ENCODE assay signal across 17 cellular contexts in the genomic region with DNA sequence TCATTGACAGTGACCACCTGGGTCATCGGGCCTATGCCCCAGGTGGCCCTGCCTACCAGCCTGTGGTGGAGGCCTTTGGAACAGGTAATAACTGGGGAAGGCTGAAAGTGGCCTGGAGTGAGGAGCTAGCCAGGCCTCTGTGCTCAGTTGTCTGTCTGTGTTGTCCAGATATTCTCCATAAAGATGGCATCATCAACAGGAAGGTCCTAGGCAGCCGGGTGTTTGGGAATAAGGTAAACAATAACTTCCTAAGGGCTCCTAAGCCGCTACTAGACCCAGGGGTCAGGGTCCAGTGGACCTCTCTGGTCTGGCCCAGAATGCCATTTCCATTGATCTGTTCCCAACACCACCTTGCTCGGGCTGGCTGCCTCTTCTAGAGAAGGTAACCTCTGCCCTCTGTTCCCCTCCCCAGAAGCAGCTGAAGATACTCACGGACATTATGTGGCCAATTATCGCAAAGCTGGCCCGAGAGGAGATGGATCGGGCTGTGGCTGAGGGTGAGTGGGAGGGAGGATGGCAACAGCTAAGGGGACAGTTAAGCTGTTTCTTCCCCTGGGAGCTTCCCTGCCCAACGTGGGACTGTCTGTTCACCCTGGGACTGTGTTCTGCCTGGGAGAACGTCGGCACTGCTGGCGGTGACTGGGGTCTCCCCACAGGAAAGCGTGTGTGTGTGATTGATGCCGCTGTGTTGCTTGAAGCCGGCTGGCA. TPM values are rescaled to one million over a fixed set of nuclear protein-coding genes. Genes with fewer than 3 reads are reported as not detected.
A peak's percentile ranks its signal among the peaks of the same experiment; 100 is the strongest.
DNase-seq lines count a peak whose midpoint lies in the region; ATAC-seq and TF ChIP-seq lines count a peak whose summit lies in the region.
"Had no signal": no experiment of that assay in that cellular context is flagged by ENCODE, and none has a peak within 500 bp of the region (broad histone marks: within the 10 kb centered on the region; RNA-seq: fewer than 3 reads in every experiment).

No MANE protein-coding gene starts in this region.

- H3K4me1 ChIP-seq in GM23338 (ENCODE audit: insufficient read depth), result peaks cover 19% of the 10 kb centered on the region

- H3K4me3 Mint-ChIP-seq in activated CD4-positive, alpha-beta T cell treated with anti-CD3 and anti-CD28 coated beads, Interleukin-2, amount 10 ng/mL, durations not matched to agents 7 days and 5 days, result no peak overlapping the region
- H3K4me3 Mint-ChIP-seq in GM23338 (peak overlapping the region; percentile 12; the same call in 1 of the 3 replicates), brain (peak overlapping the region in 4 of 5 experiments; percentile 60 to 91 (median 70)), neural crest cell (peak overlapping the region; percentile 75)

- POLR2A ChIA-PET in activated CD4-positive, alpha-beta T cell treated with anti-CD3 and anti-CD28 coated beads, Interleukin-2, amount 10 ng/mL, durations not matched to agents 7 days and 5 days (lab: Charles Lee), result interaction anchor here (0.6 kb wide), 1 partner anchor 40 kb away, joined by 3 read pairs; no protein-coding TSS in a partner anchor

- peaks cover 34% of the 10 kb centered on the region for H3F3A ChIP-seq in GM23338 (replicated peaks; ENCODE audit: low read depth)

- DNase-seq in activated CD4-positive, alpha-beta T cell treated with anti-CD3 and anti-CD28 coated beads, Interleukin-2, amount 10 ng/mL, durations not matched to agents 7 days and 5 days, result no peak
- DNase-seq in activated CD4-positive, alpha-beta T cell treated with anti-CD3 and anti-CD28 coated beads, Interleukin-2, amount 50 U/mL, for 4 hours, result no peak
- DNase-seq in GM23338 (ENCODE audit: low spot score) (no peak), neural crest cell (ENCODE audit: low read depth, low spot score) (no peak), dermis blood vessel endothelial cell (no peak), DMS 273 treated with DMSO at 0.1 percent for 48 hours (lab: John Stamatoyannopoulos, UW) (no peak)
- DNase-seq: 8988T; activated CD4-positive, alpha-beta T cell treated with anti-CD3 and anti-CD28 coated beads for 48 hours; activated effector memory CD4-positive, alpha-beta T cell treated with anti-CD3 and anti-CD28 coated beads, Interleukin-2, amount 50 U/mL, for 16 hours; GOT3; MG63; NCI-H2029; stimulated activated CD4-positive, alpha-beta T cell treated with anti-CD3 and anti-CD28 coated beads, Interleukin-15, amount 100 ng/mL, for 24 hours; T1000 had no signal

- no peak overlapping the region for H3K27ac ChIP-seq in GM23338 (ENCODE audit: low read depth)
- H3K27ac ChIP-seq: SJSA1 had no signal

- H3K79me2 ChIP-seq in GM23338 (replicated peaks; ENCODE audit: insufficient read depth), result peaks cover 27% of the 10 kb centered on the region

- H3K27me3 Mint-ChIP-seq in activated CD4-positive, alpha-beta T cell treated with anti-CD3 and anti-CD28 coated beads, Interleukin-2, amount 10 ng/mL, durations not matched to agents 7 days and 5 days, result no peaks in the 10 kb centered on the region
- H3K27me3 Mint-ChIP-seq in GM23338 (ENCODE audit: insufficient read depth, low read depth, poor library complexity), result peaks cover 13% of the 10 kb centered on the region
- H3K27me3 Mint-ChIP-seq in brain, result peaks cover 15% of the 10 kb centered on the region
- no peaks in the 10 kb centered on the region for H3K27me3 Mint-ChIP-seq in neural crest cell (ENCODE audit: low read depth)

- peaks cover 57% of the 10 kb centered on the region for H3K4me1 Mint-ChIP-seq in activated CD4-positive, alpha-beta T cell treated with anti-CD3 and anti-CD28 coated beads, Interleukin-2, amount 10 ng/mL, durations not matched to agents 7 days and 5 days
- H3K4me1 Mint-ChIP-seq in GM23338 (peaks cover 24% of the 10 kb centered on the region), brain (peaks cover 44% of the 10 kb centered on the region), neural crest cell (peaks cover 27% of the 10 kb centered on the region)

- no peak overlapping the region for H3K4me2 ChIP-seq in GM23338

- ATAC-seq in GM23338, result no peak
- ATAC-seq in HG02642 (IDR thresholded peaks at IDR 0.05; ENCODE audit: poor library complexity, unreplicated experiment), result no peak

- H4K20me1 ChIP-seq in GM23338 (replicated peaks; ENCODE audit: insufficient read depth), result no peaks in the 10 kb centered on the region

- CTCF ChIA-PET in activated CD4-positive, alpha-beta T cell treated with anti-CD3 and anti-CD28 coated beads, Interleukin-2, amount 10 ng/mL, durations not matched to agents 7 days and 5 days (lab: Charles Lee), result interaction anchor here (0.9 to 5.1 kb wide), 3 partner anchors 10 to 44 kb away, joined by 3 to 38 read pairs (median 4); a partner anchor contains a TSS

- no peak for TF ChIP-seq CTCF in GM23338 (conservative IDR thresholded peaks at IDR 0.05; ENCODE audit: low read depth in 2 of 2)
- TF ChIP-seq CTCF in brain (conservative IDR thresholded peaks at IDR 0.05), result no peak
- TF ChIP-seq CTCF in neural crest cell (conservative IDR thresholded peaks at IDR 0.05), result no peak

- no peaks in the 10 kb centered on the region for H3K27me3 ChIP-seq in GM23338 (ENCODE audit: insufficient read depth)
- H3K27me3 ChIP-seq: MG63, SJSA1 had no signal

- no peaks in the 10 kb centered on the region for H3K9me2 ChIP-seq in GM23338 (ENCODE audit: insufficient read depth)

- H3K9me3 Mint-ChIP-seq in activated CD4-positive, alpha-beta T cell treated with anti-CD3 and anti-CD28 coated beads, Interleukin-2, amount 10 ng/mL, durations not matched to agents 7 days and 5 days, result no peaks in the 10 kb centered on the region
- H3K9me3 Mint-ChIP-seq in GM23338 (no peaks in the 10 kb centered on the region), brain (no peaks in the 10 kb centered on the region), neural crest cell (no peaks in the 10 kb centered on the region)

- H3K36me3 ChIP-seq in GM23338 (ENCODE audit: insufficient read depth), result peaks cover 4% of the 10 kb centered on the region; the same call in 1 of the 2 replicates

- H3K4me3 ChIP-seq in GM23338, result no peak overlapping the region
- H3K4me3 ChIP-seq: MG63, SJSA1 had no signal

- H3K36me3 Mint-ChIP-seq in activated CD4-positive, alpha-beta T cell treated with anti-CD3 and anti-CD28 coated beads, Interleukin-2, amount 10 ng/mL, durations not matched to agents 7 days and 5 days (ENCODE audit: low read depth), result peaks cover 38% of the 10 kb centered on the region
- peaks cover 48% of the 10 kb centered on the region for H3K36me3 Mint-ChIP-seq in GM23338 (ENCODE audit: low read depth)
- H3K36me3 Mint-ChIP-seq in brain, result peaks cover 28% of the 10 kb centered on the region
- H3K36me3 Mint-ChIP-seq in neural crest cell (ENCODE audit: low read depth), result peaks cover 5% of the 10 kb centered on the region

- H2AFZ ChIP-seq in GM23338, result no peak overlapping the region

- H3K27ac Mint-ChIP-seq in activated CD4-positive, alpha-beta T cell treated with anti-CD3 and anti-CD28 coated beads, Interleukin-2, amount 10 ng/mL, durations not matched to agents 7 days and 5 days, result peak overlapping the region; percentile 19
- H3K27ac Mint-ChIP-seq in GM23338 (no peak overlapping the region), brain (peak overlapping the region in 1 of 5 experiments; percentile 63), neural crest cell (ENCODE audit: unreplicated experiment) (no peak overlapping the region)

TF ChIP-seq in GM23338, 12 proteins besides CTCF, POLR2A, EP300 and RAD21 (continues in another document):
- no peak for TF ChIP-seq STAT1 (IDR thresholded peaks at IDR 0.05; ENCODE audit: unreplicated experiment)
- no peak for TF ChIP-seq ZNF114 (CRISPR knock-in tag; IDR thresholded peaks at IDR 0.05)
- no peak for TF ChIP-seq EZH2phosphoT487 (IDR thresholded peaks at IDR 0.05; ENCODE audit: unreplicated experiment)

RNA-seq across cellular contexts. Expression of a gene that starts 1.9 kb away (rescaled TPM):
- 10 to 100 TPM; 56.7 to 62.3 TPM for total RNA-seq in activated CD4-positive, alpha-beta T cell treated with anti-CD3 and anti-CD28 coated beads, Interleukin-2, amount 10 ng/mL, durations not matched to agents 7 days and 5 days
- 23.3 and 34.1 TPM in 2 replicates for total RNA-seq in GM23338 (2014; rRNA removed; shearing (Covaris generic))
- polyA plus RNA-seq in GM23338 (2016; fragmentation: Nextera tagmentation; extraction: Ambion mirVana), result 28.8 and 33.2 TPM in 2 replicates
- polyA plus RNA-seq in brain (ENCODE audit: insufficient read depth, low read depth, low replicate concordance), result 49.5 TPM
- total RNA-seq in neural crest cell, result 38.6 and 41.1 TPM in 2 replicates
- total RNA-seq in dermis blood vessel endothelial cell, result 33.0 and 34.5 TPM in 2 replicates

RNA-seq across cellular contexts. Expression of a gene that starts 3.0 kb away (rescaled TPM):
- 10 to 100 TPM; 72.5 to 86.1 TPM for total RNA-seq in activated CD4-positive, alpha-beta T cell treated with anti-CD3 and anti-CD28 coated beads, Interleukin-2, amount 10 ng/mL, durations not matched to agents 7 days and 5 days
- total RNA-seq in GM23338 (2014; rRNA removed; shearing (Covaris generic)), result 60.1 and 62.0 TPM in 2 replicates
- polyA plus RNA-seq in GM23338 (2016; fragmentation: Nextera tagmentation; extraction: Ambion mirVana) (72.1 and 77.5 TPM in 2 replicates), brain (ENCODE audit: insufficient read depth, low read depth, low replicate concordance) (116 TPM)
- total RNA-seq in neural crest cell (58.3 and 59.6 TPM in 2 replicates), dermis blood vessel endothelial cell (9.5 and 33.9 TPM in 2 replicates)

RNA-seq across cellular contexts. Expression of a gene that starts 12.2 kb away (rescaled TPM):
- total RNA-seq in activated CD4-positive, alpha-beta T cell treated with anti-CD3 and anti-CD28 coated beads, Interleukin-2, amount 10 ng/mL, durations not matched to agents 7 days and 5 days, result under 1 TPM; 0.73 to 0.97 TPM
- total RNA-seq in GM23338 (2014; rRNA removed; shearing (Covaris generic)), result 0.97 and 1.7 TPM in 2 replicates
- polyA plus RNA-seq in GM23338 (2016; fragmentation: Nextera tagmentation; extraction: Ambion mirVana) (1.7 and 1.8 TPM in 2 replicates), brain (ENCODE audit: insufficient read depth, low read depth, low replicate concordance) (0.97 TPM)
- total RNA-seq in neural crest cell (1.2 and 1.9 TPM in 2 replicates), dermis blood vessel endothelial cell (0.23 and 0.34 TPM in 2 replicates)

RNA-seq across cellular contexts. Expression of a gene that starts 12.6 kb away (rescaled TPM):
- 10 to 100 TPM; 17.4 to 18.5 TPM for total RNA-seq in activated CD4-positive, alpha-beta T cell treated with anti-CD3 and anti-CD28 coated beads, Interleukin-2, amount 10 ng/mL, durations not matched to agents 7 days and 5 days
- total RNA-seq in GM23338 (2014; rRNA removed; shearing (Covaris generic)), result 14.7 and 18.5 TPM in 2 replicates
- polyA plus RNA-seq in GM23338 (2016; fragmentation: Nextera tagmentation; extraction: Ambion mirVana), result 29.5 and 32.7 TPM in 2 replicates
- 23.6 TPM for polyA plus RNA-seq in brain (ENCODE audit: insufficient read depth, low read depth, low replicate concordance)
- 44.6 and 47.8 TPM in 2 replicates for total RNA-seq in neural crest cell
- total RNA-seq in dermis blood vessel endothelial cell, result 4.9 and 5.5 TPM in 2 replicates

RNA-seq across cellular contexts. Expression of a gene that starts 28.9 kb away (rescaled TPM):
- total RNA-seq in activated CD4-positive, alpha-beta T cell treated with anti-CD3 and anti-CD28 coated beads, Interleukin-2, amount 10 ng/mL, durations not matched to agents 7 days and 5 days, result 10 to 100 TPM; 16.4 to 18.8 TPM
- total RNA-seq in GM23338 (2014; rRNA removed; shearing (Covaris generic)), result 21.9 and 31.2 TPM in 2 replicates
- polyA plus RNA-seq in GM23338 (2016; fragmentation: Nextera tagmentation; extraction: Ambion mirVana) (12.0 and 13.0 TPM in 2 replicates), brain (ENCODE audit: insufficient read depth, low read depth, low replicate concordance) (16.6 TPM)
- total RNA-seq in neural crest cell (20.5 and 21.2 TPM in 2 replicates), dermis blood vessel endothelial cell (44.9 and 53.3 TPM in 2 replicates)
